In the genomic region with DNA sequence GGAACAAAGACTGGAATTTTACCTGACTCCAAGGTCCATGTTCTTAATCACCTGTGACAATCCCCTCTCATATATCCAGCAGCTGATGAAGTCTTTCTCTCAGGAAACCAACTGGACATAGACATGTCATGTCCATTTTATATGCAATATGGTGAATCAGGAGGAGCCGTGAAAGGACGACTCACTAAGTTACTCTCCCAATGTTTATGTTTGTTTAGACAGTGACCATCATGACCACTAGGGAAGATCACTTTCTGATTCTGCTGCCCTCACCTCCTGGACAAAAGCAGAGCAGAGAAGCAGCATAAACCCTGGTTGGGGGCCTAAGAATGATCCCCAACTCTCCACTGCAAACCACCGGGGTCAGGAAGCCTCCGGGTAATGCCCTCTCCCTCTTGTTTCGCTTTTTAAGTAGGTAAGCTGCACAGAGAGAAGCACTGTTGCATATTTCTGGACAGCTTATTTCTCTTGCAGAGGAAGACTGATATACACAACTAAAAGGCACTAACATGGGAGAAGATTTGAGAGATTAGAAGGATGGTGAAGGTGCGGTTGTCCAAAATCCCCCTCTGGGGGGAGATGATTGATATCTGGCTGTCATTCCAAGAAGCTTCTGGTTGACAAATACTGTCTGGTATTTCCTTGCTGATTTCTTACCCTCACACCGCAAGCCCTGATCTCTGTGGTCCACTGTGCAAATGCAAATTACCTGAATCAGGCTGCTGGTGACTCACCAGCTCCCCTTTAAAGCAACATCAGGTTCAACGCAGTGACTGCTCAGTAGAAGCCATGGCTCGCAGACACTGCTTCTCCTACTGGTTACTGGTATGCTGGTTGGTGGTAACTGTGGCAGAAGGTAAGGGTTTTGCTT, we compare ENCODE assay signal across 9 cellular contexts. TPM values are rescaled to one million over a fixed set of nuclear protein-coding genes. Genes with fewer than 3 reads are reported as not detected.
DNase-seq lines count a peak whose midpoint lies in the region; ATAC-seq and TF ChIP-seq lines count a peak whose summit lies in the region.
"Had no signal": no experiment of that assay in that cellular context is flagged by ENCODE, and none has a peak within 500 bp of the region (broad histone marks: within the 10 kb centered on the region; RNA-seq: fewer than 3 reads in every experiment).

A gene with protein sequence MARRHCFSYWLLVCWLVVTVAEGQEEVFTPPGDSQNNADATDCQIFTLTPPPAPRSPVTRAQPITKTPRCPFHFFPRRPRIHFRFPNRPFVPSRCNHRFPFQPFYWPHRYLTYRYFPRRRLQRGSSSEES (plus strand): TSS at position 773 of the 871 bp plus-strand sequence. CDS start 17 bp downstream, at position 790.

- no peak for TF ChIP-seq POLR2A in lower leg skin (IDR thresholded peaks at IDR 0.05)
- no peak for TF ChIP-seq POLR2A in body of pancreas (IDR thresholded peaks at IDR 0.05)

- H3K9me3 ChIP-seq in endodermal cell (ENCODE audit: control insufficient read depth, low read length) (no peaks in the 10 kb centered on the region), body of pancreas (no peaks in the 10 kb centered on the region)
- H3K9me3 ChIP-seq: BLaER1 treated with 17β-estradiol and CSF1 and Interleukin-3, amounts not matched to agents 10 nM and 100 nM had no signal

- DNase-seq in activated CD4-positive, CD25-positive, alpha-beta regulatory T cell (lab: John Stamatoyannopoulos, UW): no peak
- DNase-seq in HFFc6 (peak; percentile 55), NCI-H69 (lab: John Stamatoyannopoulos, UW) (peak; percentile 1), endodermal cell (peak; percentile 50), lower leg skin (ENCODE audit: low spot score in 2 of 2) (no peak), body of pancreas (no peak), GM03348 (ENCODE audit: low spot score) (no peak)

- no peaks in the 10 kb centered on the region for H3K9me3 Mint-ChIP-seq in HFFc6
- H3K9me3 Mint-ChIP-seq in endodermal cell: no peaks in the 10 kb centered on the region

- H3K4me3 ChIP-seq in endodermal cell (ENCODE audit: low read length) (no peak within 1 kb of the TSS), lower leg skin (ENCODE audit: low read depth, poor library complexity, severe bottlenecking) (no peak within 1 kb of the TSS), body of pancreas (no peak within 1 kb of the TSS)
- H3K4me3 ChIP-seq: BLaER1 treated with 17β-estradiol and CSF1 and Interleukin-3, amounts not matched to agents 10 nM and 100 nM had no signal

- H3K36me3 ChIP-seq in endodermal cell (ENCODE audit: control insufficient read depth, insufficient read depth, low read length): no peaks in the 10 kb centered on the region
- H3K36me3 ChIP-seq in body of pancreas (replicated peaks in 1 of 2; ENCODE audit: insufficient read depth in 1 of 2, low read depth in 2 of 2): no peaks in the 10 kb centered on the region
- H3K36me3 ChIP-seq: BLaER1 treated with 17β-estradiol and CSF1 and Interleukin-3, amounts not matched to agents 10 nM and 100 nM had no signal

- H3K4me1 Mint-ChIP-seq in HFFc6 (ENCODE audit: low read depth) (peaks cover 14% of the 10 kb centered on the region), endodermal cell (no peaks in the 10 kb centered on the region)

- H3K4me3 Mint-ChIP-seq in HFFc6: no peak within 1 kb of the TSS; the same call in 1 of the 2 replicates
- H3K4me3 Mint-ChIP-seq in endodermal cell: no peak within 1 kb of the TSS

- no peaks in the 10 kb centered on the region for H3K4me1 ChIP-seq in endodermal cell (ENCODE audit: control insufficient read depth, insufficient read depth, low read length)
- no peaks in the 10 kb centered on the region for H3K4me1 ChIP-seq in body of pancreas
- H3K4me1 ChIP-seq: BLaER1 treated with 17β-estradiol and CSF1 and Interleukin-3, amounts not matched to agents 10 nM and 100 nM had no signal

- H3K27ac Mint-ChIP-seq in HFFc6 (no peak within 1 kb of the TSS), endodermal cell (no peak within 1 kb of the TSS)

- peak; percentile 37; the same call in 1 of the 2 replicates for TF ChIP-seq CTCF in HFFc6 (IDR thresholded peaks at IDR 0.05)
- TF ChIP-seq CTCF in endodermal cell (conservative IDR thresholded peaks at IDR 0.05): peak; percentile 58
- TF ChIP-seq CTCF in lower leg skin (IDR thresholded peaks at IDR 0.05): no peak
- no peak for TF ChIP-seq CTCF in body of pancreas (IDR thresholded peaks at IDR 0.05)

- ATAC-seq in activated CD4-positive, CD25-positive, alpha-beta regulatory T cell treated with anti-CD3 and anti-CD28 coated beads, Interleukin-2, amount 50 U/mL, for 24 hours: peak; percentile 94 to 97
- no peak for ATAC-seq in body of pancreas

- WGBS in endodermal cell (ENCODE audit: insufficient coverage in 1 of 2, insufficient read length in 1 of 2), 2 experiments: 53 to 84% methylated on average over 4 to 9 of the region's 9 CpGs
- WGBS in lower leg skin, 2 donors: 61 to 63% methylated on average over 9 of the region's 9 CpGs
- 54 to 64% methylated on average over 9 of the region's 9 CpGs for WGBS in body of pancreas, 2 donors

- H3K9ac ChIP-seq in endodermal cell (ENCODE audit: extremely low read depth, low read length, poor library complexity, severe bottlenecking): no peak within 1 kb of the TSS
- H3K9ac ChIP-seq: BLaER1 treated with 17β-estradiol and CSF1 and Interleukin-3, amounts not matched to agents 10 nM and 100 nM had no signal

- H3K27me3 ChIP-seq in endodermal cell (ENCODE audit: control insufficient read depth, insufficient read depth, low read length, poor library complexity, severe bottlenecking) (no peaks in the 10 kb centered on the region), body of pancreas (no peaks in the 10 kb centered on the region)
- H3K27me3 ChIP-seq: BLaER1 treated with 17β-estradiol and CSF1 and Interleukin-3, amounts not matched to agents 10 nM and 100 nM had no signal

- H3K27me3 Mint-ChIP-seq in HFFc6 (ENCODE audit: insufficient read depth): peaks cover 13% of the 10 kb centered on the region
- no peaks in the 10 kb centered on the region for H3K27me3 Mint-ChIP-seq in endodermal cell (ENCODE audit: insufficient read depth)

- H3K36me3 Mint-ChIP-seq in HFFc6 (ENCODE audit: low read depth): no peaks in the 10 kb centered on the region
- H3K36me3 Mint-ChIP-seq in endodermal cell (ENCODE audit: low read depth): no peaks in the 10 kb centered on the region

- H3K27ac ChIP-seq in endodermal cell (ENCODE audit: low read depth, low read length) (no peak within 1 kb of the TSS), body of pancreas (no peak within 1 kb of the TSS)
- H3K27ac ChIP-seq: BLaER1 treated with 17β-estradiol and CSF1 and Interleukin-3, amounts not matched to agents 10 nM and 100 nM had no signal

- intact Hi-C loops in lower leg skin (cut with DNase I; ENCODE audit: low total_unique reads) (no loop called here), body of pancreas (cut with DNase I) (no loop called here)

RNA-seq across cellular contexts. Expression of the gene that starts here (rescaled TPM):
- total RNA-seq in HFFc6 (2021; fragmentation: NEBNext Ultra II Directional; extraction: Animal tissue kit (Norgen Biotek cat#: 25700)): not detected
- total RNA-seq in endodermal cell (not detected), lower leg skin (not detected), body of pancreas (not detected)
- polyA plus RNA-seq in endodermal cell (2013, experiment 1 of 2): not detected
- polyA plus RNA-seq in endodermal cell (2013, experiment 2 of 2): not detected

Comparison
In these comparisons a context has a peak if more than half of its experiments do, and no peak if none do; other contexts are left out.
1. Peak in DNase-seq in HFFc6; RNA of the gene not detected or under 1 TPM.
2. Peak in DNase-seq in endodermal cell; RNA of the gene not detected or under 1 TPM.
3. CTCF ChIP-seq: peak in HFFc6 (single experiment) and endodermal cell (single experiment); none in lower leg skin (0 of 3) and body of pancreas (0 of 7).